In the genomic region with DNA sequence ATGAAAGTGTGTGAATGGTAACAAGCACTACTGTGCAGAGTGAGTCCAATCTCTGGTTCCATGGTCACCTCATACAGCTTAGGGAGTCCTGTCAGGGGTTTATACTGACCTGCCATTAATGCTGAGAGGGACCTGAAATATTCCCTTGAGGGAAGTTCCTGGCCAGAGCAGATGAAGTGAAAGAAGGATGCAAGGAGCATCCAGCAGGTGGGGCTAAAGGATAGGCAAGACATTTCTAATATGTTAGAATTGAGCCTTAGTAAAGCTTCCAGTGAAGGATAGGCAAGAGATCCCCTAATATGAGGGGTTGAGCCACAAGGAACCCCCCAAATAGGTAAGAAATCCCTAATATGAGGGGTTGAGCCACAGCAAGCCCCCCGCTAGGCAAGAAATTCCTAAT, we compare ENCODE assay signal across 9 cellular contexts. TPM values are rescaled to one million over a fixed set of nuclear protein-coding genes. Genes with fewer than 3 reads are reported as not detected.
DNase-seq lines count a peak whose midpoint lies in the region; ATAC-seq and TF ChIP-seq lines count a peak whose summit lies in the region.
"Had no signal": no experiment of that assay in that cellular context is flagged by ENCODE, and none has a peak within 500 bp of the region (broad histone marks: within the 10 kb centered on the region; RNA-seq: fewer than 3 reads in every experiment).

No MANE protein-coding gene starts in this region.

- H3K9me3 ChIP-seq in OCI-LY7 (ENCODE audit: low read length) (peaks cover 9% of the 10 kb centered on the region), transverse colon (peaks cover 7 to 14% of the 10 kb centered on the region in 2 donors)
- peaks cover 6 to 11% of the 10 kb centered on the region in 2 donors for H3K9me3 ChIP-seq in CD4-positive, alpha-beta memory T cell (ENCODE audit: control insufficient read depth in 1 of 2, low read length in 2 of 2)

- H3K27ac Mint-ChIP-seq in activated CD4-positive, alpha-beta T cell treated with anti-CD3 and anti-CD28 coated beads, Interleukin-2, amount 10 ng/mL, durations not matched to agents 7 days and 5 days, result no peak overlapping the region
- no peak overlapping the region for H3K27ac Mint-ChIP-seq in CD4-positive, alpha-beta memory T cell
- H3K27ac Mint-ChIP-seq in activated CD4-positive, alpha-beta T cell treated with anti-CD3 and anti-CD28 coated beads for 36 hours, result no peak overlapping the region

- DNase-seq in activated CD4-positive, alpha-beta T cell treated with anti-CD3 and anti-CD28 coated beads, Interleukin-2, amount 10 ng/mL, durations not matched to agents 7 days and 5 days, result peak; percentile 7
- no peak for DNase-seq in activated CD4-positive, alpha-beta T cell treated with anti-CD3 and anti-CD28 coated beads, Interleukin-2, amount 50 U/mL, for 1 hour
- peak; percentile 23 for DNase-seq in OCI-LY7 (ENCODE audit: low spot score)
- DNase-seq in fibroblast of pulmonary artery (ENCODE audit: low read depth), result peak; percentile 18
- peak; percentile 28 for DNase-seq in transverse colon
- no peak for DNase-seq in CD4-positive, alpha-beta memory T cell
- DNase-seq in activated CD4-positive, alpha-beta T cell treated with anti-CD3 and anti-CD28 coated beads for 36 hours, result no peak
- DNase-seq: activated CD4-positive, alpha-beta T cell treated with anti-CD3 and anti-CD28 coated beads for 1 hour had no signal

- TF ChIP-seq CTCF in OCI-LY7 (conservative IDR thresholded peaks at IDR 0.05; ENCODE audit: low read length) (peak; percentile 69), fibroblast of pulmonary artery (IDR thresholded peaks at IDR 0.05; ENCODE audit: low read length, missing control alignments) (peak; percentile 36), transverse colon (IDR thresholded peaks at IDR 0.05) (peak in 4 of 5 experiments; percentile 23 to 44 (median 38))

- no peak overlapping the region for H3K4me3 Mint-ChIP-seq in activated CD4-positive, alpha-beta T cell treated with anti-CD3 and anti-CD28 coated beads, Interleukin-2, amount 10 ng/mL, durations not matched to agents 7 days and 5 days
- no peak overlapping the region for H3K4me3 Mint-ChIP-seq in CD4-positive, alpha-beta memory T cell
- no peak overlapping the region for H3K4me3 Mint-ChIP-seq in activated CD4-positive, alpha-beta T cell treated with anti-CD3 and anti-CD28 coated beads for 36 hours

- POLR2A ChIA-PET in activated CD4-positive, alpha-beta T cell treated with anti-CD3 and anti-CD28 coated beads, Interleukin-2, amount 10 ng/mL, durations not matched to agents 7 days and 5 days (lab: Charles Lee), result no interaction called here
- POLR2A ChIA-PET in OCI-LY7 (lab: Charles Lee), result no interaction called here
- POLR2A ChIA-PET in CD4-positive, alpha-beta memory T cell (lab: Charles Lee; ENCODE audit: partially characterized antibody), result no interaction called here
- POLR2A ChIA-PET in activated CD4-positive, alpha-beta T cell treated with anti-CD3 and anti-CD28 coated beads for 36 hours (lab: Charles Lee), result interaction anchor here (0.5 kb wide), 1 partner anchor 1507 kb away, joined by 3 read pairs; no protein-coding TSS in a partner anchor

- H2AFZ ChIP-seq in OCI-LY7 (ENCODE audit: low read length), result no peak overlapping the region

- H3K79me2 ChIP-seq in OCI-LY7 (ENCODE audit: insufficient read depth, low read depth, low read length), result no peaks in the 10 kb centered on the region

- H3K27ac ChIP-seq in OCI-LY7 (ENCODE audit: low read depth, low read length, poor library complexity, severe bottlenecking) (no peak overlapping the region), transverse colon (no peak overlapping the region)
- no peak overlapping the region for H3K27ac ChIP-seq in CD4-positive, alpha-beta memory T cell (ENCODE audit: low read depth, low read length)

- no peak for ATAC-seq in HG02642 (IDR thresholded peaks at IDR 0.05; ENCODE audit: poor library complexity, unreplicated experiment)
- no peak for ATAC-seq in activated CD4-positive, alpha-beta T cell treated with anti-CD3 and anti-CD28 coated beads for 36 hours

- H3K4me3 ChIP-seq in OCI-LY7 (ENCODE audit: low read depth, low read length, poor library complexity, severe bottlenecking) (no peak overlapping the region), fibroblast of pulmonary artery (replicated peaks; ENCODE audit: low read depth, low read length) (no peak overlapping the region), transverse colon (no peak overlapping the region)
- no peak overlapping the region for H3K4me3 ChIP-seq in CD4-positive, alpha-beta memory T cell (ENCODE audit: low read length in 2 of 2)

- CTCF ChIA-PET in activated CD4-positive, alpha-beta T cell treated with anti-CD3 and anti-CD28 coated beads, Interleukin-2, amount 10 ng/mL, durations not matched to agents 7 days and 5 days (lab: Charles Lee), result no interaction called here
- CTCF ChIA-PET in OCI-LY7 (lab: Charles Lee; ENCODE audit: unreplicated experiment), result no interaction called here
- CTCF ChIA-PET in CD4-positive, alpha-beta memory T cell (lab: Charles Lee; ENCODE audit: partially characterized antibody), result no interaction called here
- CTCF ChIA-PET in activated CD4-positive, alpha-beta T cell treated with anti-CD3 and anti-CD28 coated beads for 36 hours (lab: Charles Lee), result no interaction called here

- no peaks in the 10 kb centered on the region for H3K27me3 ChIP-seq in transverse colon
- no peaks in the 10 kb centered on the region for H3K27me3 ChIP-seq in CD4-positive, alpha-beta memory T cell (ENCODE audit: insufficient read depth, low read length)

- no peaks in the 10 kb centered on the region for H3K4me1 Mint-ChIP-seq in activated CD4-positive, alpha-beta T cell treated with anti-CD3 and anti-CD28 coated beads, Interleukin-2, amount 10 ng/mL, durations not matched to agents 7 days and 5 days
- no peaks in the 10 kb centered on the region for H3K4me1 Mint-ChIP-seq in CD4-positive, alpha-beta memory T cell
- no peaks in the 10 kb centered on the region for H3K4me1 Mint-ChIP-seq in activated CD4-positive, alpha-beta T cell treated with anti-CD3 and anti-CD28 coated beads for 36 hours

- H3K36me3 ChIP-seq in OCI-LY7 (ENCODE audit: insufficient read depth, low read length), result no peaks in the 10 kb centered on the region
- no peaks in the 10 kb centered on the region for H3K36me3 ChIP-seq in transverse colon
- no peaks in the 10 kb centered on the region for H3K36me3 ChIP-seq in CD4-positive, alpha-beta memory T cell (ENCODE audit: insufficient read depth, low read length)

- no peak for TF ChIP-seq POLR2A in transverse colon (IDR thresholded peaks at IDR 0.05)

- intact Hi-C loops in OCI-LY7 (cut with micrococcal nuclease; ENCODE audit: unreplicated experiment), result loop anchor here (5.0 kb wide), 2 partner anchors 58 to 82 kb away; a partner anchor contains a TSS
- intact Hi-C loops in transverse colon (cut with DNase I; ENCODE audit: low total_unique reads), result no loop called here
- intact Hi-C loops in CD4-positive, alpha-beta memory T cell (cut with micrococcal nuclease), result no loop called here
- intact Hi-C loops in activated CD4-positive, alpha-beta T cell treated with anti-CD3 and anti-CD28 coated beads for 36 hours (cut with DNase I, micrococcal nuclease), result no loop called here

- WGBS in transverse colon (ENCODE audit: low coverage in 1 of 2), 2 donors, result 8% methylated on average over 1 of the region's 1 CpG; no CpG with 5 or more reads in 1 of the 2 donors

- H3K4me2 ChIP-seq in OCI-LY7 (ENCODE audit: low read length), result no peak overlapping the region

- no peaks in the 10 kb centered on the region for H4K20me1 ChIP-seq in OCI-LY7 (ENCODE audit: insufficient read depth, low read length)

- H3K9me2 ChIP-seq in OCI-LY7 (ENCODE audit: insufficient read depth, low read length), result no peaks in the 10 kb centered on the region

- no peak for TF ChIP-seq EP300 in transverse colon (IDR thresholded peaks at IDR 0.05; ENCODE audit: low read depth)

- no TSS peak for BruUV-seq in OCI-LY7 (replicated peaks; lab: Mats Ljungman, UMichigan)

- H3K4me1 ChIP-seq in OCI-LY7 (ENCODE audit: insufficient read depth, low read length, poor library complexity, severe bottlenecking), result no peaks in the 10 kb centered on the region
- no peaks in the 10 kb centered on the region for H3K4me1 ChIP-seq in transverse colon
- no peaks in the 10 kb centered on the region for H3K4me1 ChIP-seq in CD4-positive, alpha-beta memory T cell (ENCODE audit: insufficient read depth, low read length)

- H3K27me3 Mint-ChIP-seq in activated CD4-positive, alpha-beta T cell treated with anti-CD3 and anti-CD28 coated beads, Interleukin-2, amount 10 ng/mL, durations not matched to agents 7 days and 5 days, result no peaks in the 10 kb centered on the region
- no peaks in the 10 kb centered on the region for H3K27me3 Mint-ChIP-seq in CD4-positive, alpha-beta memory T cell
- H3K27me3 Mint-ChIP-seq in activated CD4-positive, alpha-beta T cell treated with anti-CD3 and anti-CD28 coated beads for 36 hours, result no peaks in the 10 kb centered on the region

- in situ Hi-C loops in transverse colon (cut with MboI; ENCODE audit: low pct_ligation_motif_present in 1 of 4, low pct_unique_long_range_greater_than_20kb in 1 of 4, low sequenced_read_pairs in 3 of 4), result no loop called here

- H3K36me3 Mint-ChIP-seq in activated CD4-positive, alpha-beta T cell treated with anti-CD3 and anti-CD28 coated beads, Interleukin-2, amount 10 ng/mL, durations not matched to agents 7 days and 5 days (ENCODE audit: low read depth), result peaks cover 3% of the 10 kb centered on the region
- H3K36me3 Mint-ChIP-seq in CD4-positive, alpha-beta memory T cell, result peaks cover 0 to 2% of the 10 kb centered on the region in 2 donors
- H3K36me3 Mint-ChIP-seq in activated CD4-positive, alpha-beta T cell treated with anti-CD3 and anti-CD28 coated beads for 36 hours (ENCODE audit: low read depth), result peaks cover 12% of the 10 kb centered on the region

- peaks cover 16% of the 10 kb centered on the region for H3K9me3 Mint-ChIP-seq in activated CD4-positive, alpha-beta T cell treated with anti-CD3 and anti-CD28 coated beads, Interleukin-2, amount 10 ng/mL, durations not matched to agents 7 days and 5 days
- peaks cover 7 to 57% (median 35%) of the 10 kb centered on the region in 8 donors for H3K9me3 Mint-ChIP-seq in CD4-positive, alpha-beta memory T cell
- peaks cover 35% of the 10 kb centered on the region for H3K9me3 Mint-ChIP-seq in activated CD4-positive, alpha-beta T cell treated with anti-CD3 and anti-CD28 coated beads for 36 hours (ENCODE audit: low read depth)

RNA-seq across cellular contexts. Expression of a gene that starts 25.5 kb away (rescaled TPM):
- 1 to 10 TPM; 4.4 to 4.5 TPM for total RNA-seq in activated CD4-positive, alpha-beta T cell treated with anti-CD3 and anti-CD28 coated beads, Interleukin-2, amount 10 ng/mL, durations not matched to agents 7 days and 5 days
- total RNA-seq in OCI-LY7 (2014; rRNA removed; shearing (Covaris generic)), result 3.1 and 7.3 TPM in 2 replicates
- 9.2 and 9.8 TPM in 2 replicates for total RNA-seq in OCI-LY7 (2022)
- total RNA-seq in transverse colon, result 10 to 100 TPM in 3 of 4 donors, 1 to 10 TPM in 1; 7.5 to 18.4 (median 13.1) TPM
- total RNA-seq in CD4-positive, alpha-beta memory T cell, result 1 to 10 TPM; 6.8 to 7.3 TPM
- polyA plus RNA-seq in CD4-positive, alpha-beta memory T cell, result 1 to 10 TPM; 4.2 to 6.1 TPM
- total RNA-seq in activated CD4-positive, alpha-beta T cell treated with anti-CD3 and anti-CD28 coated beads for 36 hours, result 1 to 10 TPM; 5.3 to 8.1 TPM

RNA-seq across cellular contexts. Expression of a gene that starts 55.5 kb away (rescaled TPM):
- total RNA-seq in activated CD4-positive, alpha-beta T cell treated with anti-CD3 and anti-CD28 coated beads, Interleukin-2, amount 10 ng/mL, durations not matched to agents 7 days and 5 days, result under 1 TPM; 0.15 to 0.21 TPM
- total RNA-seq in OCI-LY7 (2014; rRNA removed; shearing (Covaris generic)), result 0.28 TPM in 1 of 2 replicates, not detected in the other
- total RNA-seq in OCI-LY7 (2022), result 0.40 TPM in 1 of 2 replicates, not detected in the other
- total RNA-seq in transverse colon, result under 1 TPM; 0.37 to 0.95 (median 0.67) TPM
- 1 to 10 TPM in 1 of 2 experiments, under 1 TPM in 1; 0.55 to 1.1 TPM for total RNA-seq in CD4-positive, alpha-beta memory T cell
- polyA plus RNA-seq in CD4-positive, alpha-beta memory T cell, result not detected
- under 1 TPM in 1 of 2 experiments, not detected in 1; 0.18 TPM for total RNA-seq in activated CD4-positive, alpha-beta T cell treated with anti-CD3 and anti-CD28 coated beads for 36 hours

RNA-seq across cellular contexts. Expression of a gene that starts 57.3 kb away (rescaled TPM):
- 1 to 10 TPM; 7.3 to 7.7 TPM for total RNA-seq in activated CD4-positive, alpha-beta T cell treated with anti-CD3 and anti-CD28 coated beads, Interleukin-2, amount 10 ng/mL, durations not matched to agents 7 days and 5 days
- total RNA-seq in OCI-LY7 (2014; rRNA removed; shearing (Covaris generic)), result 9.6 and 11.9 TPM in 2 replicates
- 14.2 and 15.5 TPM in 2 replicates for total RNA-seq in OCI-LY7 (2022)
- 10 to 100 TPM in 3 of 4 donors, not detected in 1; 14.5 to 22.8 (median 14.6) TPM for total RNA-seq in transverse colon
- 10 to 100 TPM; 15.5 to 17.7 TPM for total RNA-seq in CD4-positive, alpha-beta memory T cell
- 10 to 100 TPM; 11.9 to 22.0 TPM for polyA plus RNA-seq in CD4-positive, alpha-beta memory T cell
- 1 to 10 TPM; 4.6 to 5.6 TPM for total RNA-seq in activated CD4-positive, alpha-beta T cell treated with anti-CD3 and anti-CD28 coated beads for 36 hours

Comparison
In these comparisons a context has a peak if more than half of its experiments do, and no peak if none do; other contexts are left out.
1. DNase-seq: peak in activated CD4-positive, alpha-beta T cell treated with anti-CD3 and anti-CD28 coated beads, Interleukin-2, amount 10 ng/mL, durations not matched to agents 7 days and 5 days (single experiment), OCI-LY7 (single experiment), fibroblast of pulmonary artery (single experiment) and transverse colon (single experiment); none in activated CD4-positive, alpha-beta T cell treated with anti-CD3 and anti-CD28 coated beads, Interleukin-2, amount 50 U/mL, for 1 hour (single experiment), CD4-positive, alpha-beta memory T cell (0 of 5) and activated CD4-positive, alpha-beta T cell treated with anti-CD3 and anti-CD28 coated beads for 36 hours (single experiment).
2. Peak in every context shown above with its lines, with median percentiles within 50 percentile points of each other: CTCF ChIP-seq.